19 cellular contexts compared by ENCODE assay signal in the genomic region with DNA sequence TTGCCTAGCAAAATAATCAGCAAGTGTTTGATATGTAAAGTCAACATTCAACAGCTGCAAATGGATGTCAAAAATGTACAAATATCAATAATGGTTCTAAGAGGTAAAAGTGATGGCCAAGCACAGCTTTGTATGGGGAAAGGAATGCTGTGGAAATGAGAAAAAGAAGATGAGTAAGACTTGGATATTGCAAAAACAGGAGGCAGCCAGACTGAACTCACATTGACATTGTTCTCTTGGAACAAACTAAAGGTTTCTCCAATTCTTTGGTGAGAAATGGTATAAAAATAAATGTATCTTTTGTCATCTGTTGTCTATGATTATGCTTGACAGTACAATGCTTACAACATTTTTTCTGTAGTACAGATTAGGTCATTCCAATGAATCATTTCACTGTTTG.
DNase-seq lines count a peak whose midpoint lies in the region; ATAC-seq, FAIRE-seq and TF ChIP-seq lines count a peak whose summit lies in the region.
"Had no signal": no experiment of that assay in that cellular context is flagged by ENCODE, and none has a peak within 500 bp of the region (broad histone marks: within the 10 kb centered on the region; RNA-seq: fewer than 3 reads in every experiment).

No MANE protein-coding gene starts in this region.

- no peaks in the 10 kb centered on the region for H3K9me3 ChIP-seq in astrocyte (ENCODE audit: insufficient read depth, low read depth, low read length)

- H4K20me1 ChIP-seq in astrocyte (ENCODE audit: insufficient read depth, low read length), result no peaks in the 10 kb centered on the region
- H4K20me1 ChIP-seq: BLaER1 had no signal

- H3K9ac ChIP-seq in astrocyte (ENCODE audit: low read length), result no peak overlapping the region
- H3K9ac ChIP-seq: BLaER1 had no signal

- no peaks in the 10 kb centered on the region for H3K36me3 ChIP-seq in astrocyte (ENCODE audit: insufficient read depth, low read length)
- H3K36me3 ChIP-seq: BLaER1 had no signal

- peaks cover 1% of the 10 kb centered on the region for H3K9me3 Mint-ChIP-seq in astrocyte (ENCODE audit: unreplicated experiment)

- H3K27me3 ChIP-seq in astrocyte (ENCODE audit: insufficient read depth, low read length), result no peaks in the 10 kb centered on the region
- H3K27me3 ChIP-seq: BLaER1 had no signal

- ATAC-seq in HG02588 (IDR thresholded peaks at IDR 0.05; ENCODE audit: unreplicated experiment) (no peak), GM21526 (IDR thresholded peaks at IDR 0.05; ENCODE audit: low FRiP score, unreplicated experiment) (no peak), GM21619 (IDR thresholded peaks at IDR 0.05; ENCODE audit: unreplicated experiment) (no peak)

- FAIRE-seq in astrocyte (lab: Jason Lieb, UNC), result no peak
- FAIRE-seq: GM12892, GM18507, H1 had no signal

- H3K4me3 ChIP-seq in astrocyte (ENCODE audit: insufficient read depth, low read depth, low read length) (no peak overlapping the region), choroid plexus epithelial cell (ENCODE audit: low read depth, low read length) (no peak overlapping the region), fibroblast of mammary gland (ENCODE audit: control insufficient read depth, low read depth, low read length) (no peak overlapping the region)
- H3K4me3 ChIP-seq: BLaER1 had no signal

- peaks cover 2% of the 10 kb centered on the region for H3K4me1 Mint-ChIP-seq in astrocyte (ENCODE audit: low read depth, unreplicated experiment)
- H3K4me1 Mint-ChIP-seq: CD14-positive monocyte; CD4-positive, alpha-beta memory T cell had no signal

- no peaks in the 10 kb centered on the region for H3K79me2 ChIP-seq in astrocyte (ENCODE audit: insufficient read depth, low read length)

- H2AFZ ChIP-seq in astrocyte (ENCODE audit: low read depth, low read length), result no peak overlapping the region

- no peaks in the 10 kb centered on the region for H3K36me3 Mint-ChIP-seq in astrocyte (ENCODE audit: low read depth, unreplicated experiment)
- H3K36me3 Mint-ChIP-seq: CD14-positive monocyte had no signal

- TF ChIP-seq CTCF in astrocyte (IDR thresholded peaks at IDR 0.05; ENCODE audit: insufficient read depth, low read depth, low read length), result no peak
- no peak for TF ChIP-seq CTCF in choroid plexus epithelial cell (conservative IDR thresholded peaks at IDR 0.05; ENCODE audit: low read depth, low read length)
- TF ChIP-seq CTCF in fibroblast of mammary gland (conservative IDR thresholded peaks at IDR 0.05; ENCODE audit: control insufficient read depth, insufficient read depth, low read depth, low read length), result no peak

- no peak overlapping the region for H3K27ac Mint-ChIP-seq in astrocyte (ENCODE audit: unreplicated experiment)
- H3K27ac Mint-ChIP-seq: CD14-positive monocyte, H9 had no signal

- H3K4me3 Mint-ChIP-seq in astrocyte (ENCODE audit: unreplicated experiment), result no peak overlapping the region
- H3K4me3 Mint-ChIP-seq: CD14-positive monocyte; CD4-positive, alpha-beta memory T cell; H9 had no signal

- no peaks in the 10 kb centered on the region for H3K4me1 ChIP-seq in astrocyte (ENCODE audit: insufficient read depth, low read length)
- H3K4me1 ChIP-seq: BLaER1 had no signal

- no peak overlapping the region for H3K4me2 ChIP-seq in astrocyte (ENCODE audit: low read length)
- H3K4me2 ChIP-seq: BLaER1 had no signal

- H3K27ac ChIP-seq in astrocyte (ENCODE audit: low read depth, low read length), result no peak overlapping the region
- H3K27ac ChIP-seq: BLaER1 had no signal

- peak; percentile 6 for DNase-seq in astrocyte (ENCODE audit: low read depth)
- DNase-seq in choroid plexus epithelial cell (ENCODE audit: low read depth), result peak; percentile 68
- peak; percentile 59 for DNase-seq in fibroblast of mammary gland (ENCODE audit: low read depth)
- peak; percentile 27 for DNase-seq in pulmonary artery endothelial cell (ENCODE audit: low read depth, low spot score)
- DNase-seq in NCI-H82 treated with DMSO at 0.1 percent for 48 hours (lab: John Stamatoyannopoulos, UW; ENCODE audit: unreplicated experiment), result no peak
- DNase-seq: 8988T; CD4-positive, alpha-beta memory T cell; DMS153; DMS79; GDM1; H9 had no signal

- no peaks in the 10 kb centered on the region for H3K27me3 Mint-ChIP-seq in astrocyte (ENCODE audit: low read depth, unreplicated experiment)
- H3K27me3 Mint-ChIP-seq: CD4-positive, alpha-beta memory T cell had no signal
